ENCODE assay signal across 34 cellular contexts in genomic region chr22:22088658-22089458, GRCh38.
"Had no signal": no experiment of that assay in that cellular context is flagged by ENCODE, and none has a peak within 500 bp of the region (broad histone marks: within the 10 kb centered on the region; RNA-seq: fewer than 3 reads in every experiment).

No MANE protein-coding gene starts in this region.

- H3K27ac Mint-ChIP-seq: activated B cell treated with CpG ODN at 0.5 μM for 24 hours; activated CD4-positive, alpha-beta memory T cell treated with anti-CD3 and anti-CD28 coated beads for 36 hours; activated naive CD4-positive, alpha-beta T cell treated with anti-CD3 and anti-CD28 coated beads for 36 hours; activated naive CD4-positive, alpha-beta T cell treated with anti-CD3 and anti-CD28 coated beads, Interleukin-2, amount 50 U/mL, for 72 hours; activated T-helper 1 cell treated with anti-CD3 and anti-CD28 coated beads, Interleukin-12 subunit alpha, Interleukin-12 subunit beta, Interleukin-2, Interleukin-4 antibody, amounts not matched to agents 30 ng/mL and 10 ng/mL and 1 ng/mL, durations not matched to agents 14 hours and 24 hours and 36 hours had no signal

- H3K4me3 Mint-ChIP-seq: activated B cell treated with CpG ODN at 0.5 μM for 24 hours; activated CD4-positive, alpha-beta memory T cell treated with anti-CD3 and anti-CD28 coated beads for 36 hours; activated naive CD4-positive, alpha-beta T cell treated with anti-CD3 and anti-CD28 coated beads for 36 hours; activated T-cell treated with anti-CD3 and anti-CD28 coated beads, Interleukin-2, amount 50 U/mL, for 4 hours; activated T-helper 1 cell treated with anti-CD3 and anti-CD28 coated beads, Interleukin-12 subunit alpha, Interleukin-12 subunit beta, Interleukin-2, Interleukin-4 antibody, amounts not matched to agents 30 ng/mL and 10 ng/mL and 1 ng/mL, durations not matched to agents 14 hours and 24 hours and 36 hours had no signal

- H3K36me3 ChIP-seq: adrenal gland, breast epithelium had no signal

- H3K27me3 Mint-ChIP-seq: activated B cell treated with CpG ODN at 0.5 μM for 24 hours had no signal

- DNase-seq: activated B cell treated with CpG ODN at 0.5 μM for 24 hours; activated CD4-positive, alpha-beta memory T cell treated with anti-CD3 and anti-CD28 coated beads for 36 hours; activated CD4-positive, alpha-beta T cell treated with anti-CD3 and anti-CD28 coated beads for 4 hours; activated CD4-positive, alpha-beta T cell treated with anti-CD3 and anti-CD28 coated beads, Interleukin-2, amount 50 U/mL, for 1 hour; activated CD4-positive, CD25-positive, alpha-beta regulatory T cell treated with anti-CD3 and anti-CD28 coated beads, Interleukin-2, amount 50 U/mL, for 72 hours; activated CD8-positive, alpha-beta memory T cell treated with anti-CD3 and anti-CD28 coated beads, Interleukin-2, amount 50 U/mL, for 4 hours; activated gamma-delta T cell treated with Interleukin-2 at 50 U/mL for 16 hours; activated naive CD4-positive, alpha-beta T cell treated with anti-CD3 and anti-CD28 coated beads for 36 hours; activated T-cell treated with anti-CD3 and anti-CD28 coated beads for 4 hours; activated T-cell treated with anti-CD3 and anti-CD28 coated beads, Interleukin-2, amount 50 U/mL, for 4 hours; adrenal gland; body of pancreas; NCI-H1092 treated with DMSO at 0.1 percent for 48 hours; NCI-H1417; NCI-H146; NCI-H187; NCI-H2029 treated with DMSO at 0.1 percent for 48 hours; NCI-H2107; NCI-H2171; NCI-H510A; NCI-H526; NCI-H748 treated with DMSO at 0.1 percent for 48 hours; NK-92 treated with Interleukin-12 subunit alpha and Interleukin-12 subunit beta, amount 100 ng/mL, for 24 hours; PC-9; SW 1271; T-helper 1 cell; T-helper 2 cell; T-helper 9 cell had no signal

- H3K4me3 ChIP-seq: adrenal gland, body of pancreas, breast epithelium, PC-9 had no signal

- H3K9me3 Mint-ChIP-seq: activated CD4-positive, alpha-beta memory T cell treated with anti-CD3 and anti-CD28 coated beads for 36 hours; activated naive CD4-positive, alpha-beta T cell treated with anti-CD3 and anti-CD28 coated beads for 36 hours; activated T-cell treated with anti-CD3 and anti-CD28 coated beads, Interleukin-2, amount 50 U/mL, for 4 hours; activated T-helper 1 cell treated with anti-CD3 and anti-CD28 coated beads, Interleukin-12 subunit alpha, Interleukin-12 subunit beta, Interleukin-2, Interleukin-4 antibody, amounts not matched to agents 30 ng/mL and 10 ng/mL and 1 ng/mL, durations not matched to agents 14 hours and 24 hours and 36 hours had no signal

- H3K27me3 ChIP-seq: body of pancreas had no signal

- H3K4me1 ChIP-seq: adrenal gland, breast epithelium had no signal

- H3K27ac ChIP-seq: adrenal gland, body of pancreas, breast epithelium, PC-9, RWPE1, VCaP had no signal

- ATAC-seq: activated naive CD4-positive, alpha-beta T cell treated with anti-CD3 and anti-CD28 coated beads, Interleukin-2, amount 50 U/mL, for 72 hours; activated T-cell treated with anti-CD3 and anti-CD28 coated beads, Interleukin-2, amount 50 U/mL, for 4 hours; Right ventricle myocardium inferior had no signal

- H3K9me3 ChIP-seq: adrenal gland, body of pancreas, breast epithelium had no signal

- H3K36me3 Mint-ChIP-seq: activated CD4-positive, alpha-beta memory T cell treated with anti-CD3 and anti-CD28 coated beads for 36 hours; activated naive CD4-positive, alpha-beta T cell treated with anti-CD3 and anti-CD28 coated beads, Interleukin-2, amount 50 U/mL, for 72 hours had no signal
